Comparison of ENCODE assay signal across 23 cellular contexts in genomic region chr6:100217225-100217624, GRCh38.
"Had no signal": no experiment of that assay in that cellular context is flagged by ENCODE, and none has a peak within 500 bp of the region (broad histone marks: within the 10 kb centered on the region; RNA-seq: fewer than 3 reads in every experiment).

No MANE protein-coding gene starts in this region.

- H3K4me2 ChIP-seq: hepatocyte had no signal

- H3K27me3 ChIP-seq: hepatocyte, sigmoid colon, testis, vagina had no signal

- H2AFZ ChIP-seq: hepatocyte had no signal

- H3K79me2 ChIP-seq: hepatocyte had no signal

- H3K27ac ChIP-seq: hepatocyte, sigmoid colon, testis, vagina had no signal

- H3K4me1 ChIP-seq: sigmoid colon, testis, vagina had no signal

- H3K36me3 ChIP-seq: sigmoid colon, vagina had no signal

- H3K9me3 ChIP-seq: sigmoid colon, testis, vagina had no signal

- H3K4me3 ChIP-seq: hepatocyte, sigmoid colon, testis, vagina had no signal

- DNase-seq: activated CD4-positive, alpha-beta T cell treated with anti-CD3 and anti-CD28 coated beads for 36 hours; activated CD4-positive, alpha-beta T cell treated with anti-CD3 and anti-CD28 coated beads, Interleukin-2, amount 50 U/mL, for 4 hours; activated CD8-positive, alpha-beta memory T cell treated with anti-CD3 and anti-CD28 coated beads, Interleukin-2, amount 50 U/mL, for 48 hours; activated naive CD4-positive, alpha-beta T cell treated with Interleukin-2 at 50 U/mL for 16 hours; activated naive CD8-positive, alpha-beta T cell treated with anti-CD3 and anti-CD28 coated beads for 36 hours; activated T-cell treated with anti-CD3 and anti-CD28 coated beads, Interleukin-2, amount 50 U/mL, for 4 hours; amniotic stem cell; effector CD4-positive, alpha-beta T cell; erythroblast; foreskin melanocyte; immature natural killer cell; midbrain; natural killer cell; retina; sigmoid colon; stimulated activated CD4-positive, alpha-beta T cell treated with anti-CD3 and anti-CD28 coated beads, Interleukin-2, amount 100 ng/mL, for 48 hours; stimulated activated CD8-positive, alpha-beta memory T cell treated with anti-CD3 and anti-CD28 coated beads, Interleukin-4, amount 100 ng/mL, for 48 hours; stimulated activated naive B cell treated with anti-CD40 and anti-IgM and Interleukin-4, amounts not matched to agents 10 μg/mL and 1 μg/mL and 100 μg/mL, for 72 hours; T1000; testis; trophoblast cell had no signal
